ENCODE assay signal across 20 cellular contexts in genomic region chr11:127998421-127998820, GRCh38.
"Had no signal": no experiment of that assay in that cellular context is flagged by ENCODE, and none has a peak within 500 bp of the region (broad histone marks: within the 10 kb centered on the region; RNA-seq: fewer than 3 reads in every experiment).

No MANE protein-coding gene starts in this region.

- H3K9me3 Mint-ChIP-seq: effector memory CD8-positive, alpha-beta T cell had no signal

- H3K27ac ChIP-seq: ascending aorta, left lung, WERI-Rb-1 had no signal

- H3K4me3 Mint-ChIP-seq: effector memory CD8-positive, alpha-beta T cell; nephron progenitor cell had no signal

- H3K27ac Mint-ChIP-seq: effector memory CD8-positive, alpha-beta T cell; nephron progenitor cell had no signal

- H3K4me3 ChIP-seq: ascending aorta, left lung had no signal

- H3K27me3 ChIP-seq: ascending aorta, left lung had no signal

- ATAC-seq: effector memory CD8-positive, alpha-beta T cell; left lung had no signal

- DNase-seq: activated CD4-positive, alpha-beta T cell treated with anti-CD3 and anti-CD28 coated beads for 1 hour; activated CD8-positive, alpha-beta memory T cell treated with anti-CD3 and anti-CD28 coated beads for 24 hours; activated CD8-positive, alpha-beta memory T cell treated with anti-CD3 and anti-CD28 coated beads, Interleukin-2, amount 50 U/mL, for 48 hours; activated effector memory CD4-positive, alpha-beta T cell treated with Interleukin-2 at 50 U/mL for 16 hours; activated naive CD4-positive, alpha-beta T cell treated with anti-CD3 and anti-CD28 coated beads, Interleukin-2, amount 50 U/mL, for 16 hours; activated T-cell treated with anti-CD3 and anti-CD28 coated beads, Interleukin-2, amount 50 U/mL, for 48 hours; dermis blood vessel endothelial cell; effector memory CD8-positive, alpha-beta T cell; head of caudate nucleus; kidney; left lung; nephron progenitor cell; occipital lobe; stimulated activated CD4-positive, alpha-beta T cell treated with anti-CD3 and anti-CD28 coated beads, Interleukin-12 subunit alpha, Interleukin-12 subunit beta, amount 100 ng/mL, for 4 hours; stimulated activated CD4-positive, alpha-beta T cell treated with anti-CD3 and anti-CD28 coated beads, Interleukin-1b, Interleukin-23, amount 100 ng/mL, for 48 hours; stimulated activated CD8-positive, alpha-beta memory T cell treated with anti-CD3 and anti-CD28 coated beads, Interleukin-4, amount 100 ng/mL, for 48 hours; stimulated activated naive CD4-positive, alpha-beta T cell; T-helper 2 cell; WERI-Rb-1 had no signal

- H3K4me1 ChIP-seq: ascending aorta, left lung had no signal

- H3K9me3 ChIP-seq: ascending aorta, left lung had no signal
